ENCODE assay signal across 1 cellular context in the genomic region with DNA sequence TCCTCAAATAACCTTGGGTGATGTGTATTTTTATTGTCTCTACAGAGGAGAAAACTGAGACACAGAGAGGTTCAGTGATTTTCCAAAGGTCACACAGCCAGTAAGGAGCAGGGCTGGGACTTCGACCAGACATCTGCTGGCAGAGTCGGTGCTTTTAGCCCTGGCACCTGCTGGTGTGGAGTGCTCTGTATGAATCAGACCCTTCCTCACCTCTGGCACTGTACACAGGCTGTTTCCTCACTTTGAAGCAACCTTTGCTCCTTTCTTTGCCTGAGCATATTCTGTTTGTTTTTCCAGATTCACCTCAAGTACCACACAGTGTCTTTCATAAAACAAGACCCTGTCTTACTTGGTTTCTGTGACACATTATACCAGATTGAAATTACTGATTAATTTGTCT.
A peak's percentile ranks its signal among the peaks of the same experiment; 100 is the strongest.
TF ChIP-seq lines count a peak whose summit lies in the region.

No MANE protein-coding gene starts in this region.

TF ChIP-seq in HepG2, 621 proteins besides CTCF, POLR2A, EP300 and RAD21 (continued from another document and continues in another):
- TF ChIP-seq, protein P1, sequence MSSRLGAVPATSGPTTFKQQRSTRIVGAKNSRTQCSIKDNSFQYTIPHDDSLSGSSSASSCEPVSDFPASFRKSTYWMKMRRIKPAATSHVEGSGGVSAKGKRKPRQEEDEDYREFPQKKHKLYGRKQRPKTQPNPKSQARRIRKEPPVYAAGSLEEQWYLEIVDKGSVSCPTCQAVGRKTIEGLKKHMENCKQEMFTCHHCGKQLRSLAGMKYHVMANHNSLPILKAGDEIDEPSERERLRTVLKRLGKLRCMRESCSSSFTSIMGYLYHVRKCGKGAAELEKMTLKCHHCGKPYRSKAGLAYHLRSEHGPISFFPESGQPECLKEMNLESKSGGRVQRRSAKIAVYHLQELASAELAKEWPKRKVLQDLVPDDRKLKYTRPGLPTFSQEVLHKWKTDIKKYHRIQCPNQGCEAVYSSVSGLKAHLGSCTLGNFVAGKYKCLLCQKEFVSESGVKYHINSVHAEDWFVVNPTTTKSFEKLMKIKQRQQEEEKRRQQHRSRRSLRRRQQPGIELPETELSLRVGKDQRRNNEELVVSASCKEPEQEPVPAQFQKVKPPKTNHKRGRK (CRISPR knock-in tag; IDR thresholded peaks at IDR 0.05), result no peak
- no peak for TF ChIP-seq ZNF7 (CRISPR knock-in tag; IDR thresholded peaks at IDR 0.05)
- TF ChIP-seq ZNF510 (CRISPR knock-in tag; IDR thresholded peaks at IDR 0.05; ENCODE audit: low read depth), result no peak
- TF ChIP-seq ZFAT (CRISPR knock-in tag; conservative IDR thresholded peaks at IDR 0.05), result no peak
- no peak for TF ChIP-seq ZZZ3 (CRISPR knock-in tag; IDR thresholded peaks at IDR 0.05; ENCODE audit: borderline replicate concordance)
- TF ChIP-seq, protein P2, sequence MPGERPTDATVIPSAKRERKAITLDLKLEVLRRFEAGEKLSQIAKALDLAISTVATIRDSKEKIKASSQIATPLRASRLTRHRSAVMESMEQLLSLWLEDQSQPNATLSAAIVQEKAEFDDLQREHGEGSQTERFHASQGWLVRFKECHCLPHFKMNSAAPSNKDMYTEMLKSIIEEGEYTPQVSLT (CRISPR knock-in tag; IDR thresholded peaks at IDR 0.05; ENCODE audit: borderline replicate concordance, low read depth), result no peak
- peak; percentile 66 for TF ChIP-seq MED1 (CRISPR knock-in tag; IDR thresholded peaks at IDR 0.05)
- TF ChIP-seq, protein P3, sequence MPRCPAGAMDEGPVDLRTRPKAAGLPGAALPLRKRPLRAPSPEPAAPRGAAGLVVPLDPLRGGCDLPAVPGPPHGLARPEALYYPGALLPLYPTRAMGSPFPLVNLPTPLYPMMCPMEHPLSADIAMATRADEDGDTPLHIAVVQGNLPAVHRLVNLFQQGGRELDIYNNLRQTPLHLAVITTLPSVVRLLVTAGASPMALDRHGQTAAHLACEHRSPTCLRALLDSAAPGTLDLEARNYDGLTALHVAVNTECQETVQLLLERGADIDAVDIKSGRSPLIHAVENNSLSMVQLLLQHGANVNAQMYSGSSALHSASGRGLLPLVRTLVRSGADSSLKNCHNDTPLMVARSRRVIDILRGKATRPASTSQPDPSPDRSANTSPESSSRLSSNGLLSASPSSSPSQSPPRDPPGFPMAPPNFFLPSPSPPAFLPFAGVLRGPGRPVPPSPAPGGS (CRISPR knock-in tag; IDR thresholded peaks at IDR 0.05), result no peak
- TF ChIP-seq ZNF224 (CRISPR knock-in tag; IDR thresholded peaks at IDR 0.05), result no peak
- TF ChIP-seq NCOA1 (CRISPR knock-in tag; IDR thresholded peaks at IDR 0.05), result no peak
- TF ChIP-seq SRSF4 (IDR thresholded peaks at IDR 0.05; ENCODE audit: low read depth, low read length, poor library complexity, severe bottlenecking), result no peak
- TF ChIP-seq MAFK (conservative IDR thresholded peaks at IDR 0.05 in 1 of 2, IDR thresholded peaks at IDR 0.05 in 1 of 2; ENCODE audit: low read length in 2 of 2), result no peak
- TF ChIP-seq, protein P4, sequence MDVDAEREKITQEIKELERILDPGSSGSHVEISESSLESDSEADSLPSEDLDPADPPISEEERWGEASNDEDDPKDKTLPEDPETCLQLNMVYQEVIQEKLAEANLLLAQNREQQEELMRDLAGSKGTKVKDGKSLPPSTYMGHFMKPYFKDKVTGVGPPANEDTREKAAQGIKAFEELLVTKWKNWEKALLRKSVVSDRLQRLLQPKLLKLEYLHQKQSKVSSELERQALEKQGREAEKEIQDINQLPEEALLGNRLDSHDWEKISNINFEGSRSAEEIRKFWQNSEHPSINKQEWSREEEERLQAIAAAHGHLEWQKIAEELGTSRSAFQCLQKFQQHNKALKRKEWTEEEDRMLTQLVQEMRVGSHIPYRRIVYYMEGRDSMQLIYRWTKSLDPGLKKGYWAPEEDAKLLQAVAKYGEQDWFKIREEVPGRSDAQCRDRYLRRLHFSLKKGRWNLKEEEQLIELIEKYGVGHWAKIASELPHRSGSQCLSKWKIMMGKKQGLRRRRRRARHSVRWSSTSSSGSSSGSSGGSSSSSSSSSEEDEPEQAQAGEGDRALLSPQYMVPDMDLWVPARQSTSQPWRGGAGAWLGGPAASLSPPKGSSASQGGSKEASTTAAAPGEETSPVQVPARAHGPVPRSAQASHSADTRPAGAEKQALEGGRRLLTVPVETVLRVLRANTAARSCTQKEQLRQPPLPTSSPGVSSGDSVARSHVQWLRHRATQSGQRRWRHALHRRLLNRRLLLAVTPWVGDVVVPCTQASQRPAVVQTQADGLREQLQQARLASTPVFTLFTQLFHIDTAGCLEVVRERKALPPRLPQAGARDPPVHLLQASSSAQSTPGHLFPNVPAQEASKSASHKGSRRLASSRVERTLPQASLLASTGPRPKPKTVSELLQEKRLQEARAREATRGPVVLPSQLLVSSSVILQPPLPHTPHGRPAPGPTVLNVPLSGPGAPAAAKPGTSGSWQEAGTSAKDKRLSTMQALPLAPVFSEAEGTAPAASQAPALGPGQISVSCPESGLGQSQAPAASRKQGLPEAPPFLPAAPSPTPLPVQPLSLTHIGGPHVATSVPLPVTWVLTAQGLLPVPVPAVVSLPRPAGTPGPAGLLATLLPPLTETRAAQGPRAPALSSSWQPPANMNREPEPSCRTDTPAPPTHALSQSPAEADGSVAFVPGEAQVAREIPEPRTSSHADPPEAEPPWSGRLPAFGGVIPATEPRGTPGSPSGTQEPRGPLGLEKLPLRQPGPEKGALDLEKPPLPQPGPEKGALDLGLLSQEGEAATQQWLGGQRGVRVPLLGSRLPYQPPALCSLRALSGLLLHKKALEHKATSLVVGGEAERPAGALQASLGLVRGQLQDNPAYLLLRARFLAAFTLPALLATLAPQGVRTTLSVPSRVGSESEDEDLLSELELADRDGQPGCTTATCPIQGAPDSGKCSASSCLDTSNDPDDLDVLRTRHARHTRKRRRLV (CRISPR knock-in tag; IDR thresholded peaks at IDR 0.05), result no peak
- TF ChIP-seq, protein P5, sequence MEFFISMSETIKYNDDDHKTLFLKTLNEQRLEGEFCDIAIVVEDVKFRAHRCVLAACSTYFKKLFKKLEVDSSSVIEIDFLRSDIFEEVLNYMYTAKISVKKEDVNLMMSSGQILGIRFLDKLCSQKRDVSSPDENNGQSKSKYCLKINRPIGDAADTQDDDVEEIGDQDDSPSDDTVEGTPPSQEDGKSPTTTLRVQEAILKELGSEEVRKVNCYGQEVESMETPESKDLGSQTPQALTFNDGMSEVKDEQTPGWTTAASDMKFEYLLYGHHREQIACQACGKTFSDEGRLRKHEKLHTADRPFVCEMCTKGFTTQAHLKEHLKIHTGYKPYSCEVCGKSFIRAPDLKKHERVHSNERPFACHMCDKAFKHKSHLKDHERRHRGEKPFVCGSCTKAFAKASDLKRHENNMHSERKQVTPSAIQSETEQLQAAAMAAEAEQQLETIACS (CRISPR knock-in tag; IDR thresholded peaks at IDR 0.05), result no peak
- TF ChIP-seq ZNF33A (CRISPR knock-in tag; IDR thresholded peaks at IDR 0.05; ENCODE audit: borderline replicate concordance), result no peak
- TF ChIP-seq, protein P6, sequence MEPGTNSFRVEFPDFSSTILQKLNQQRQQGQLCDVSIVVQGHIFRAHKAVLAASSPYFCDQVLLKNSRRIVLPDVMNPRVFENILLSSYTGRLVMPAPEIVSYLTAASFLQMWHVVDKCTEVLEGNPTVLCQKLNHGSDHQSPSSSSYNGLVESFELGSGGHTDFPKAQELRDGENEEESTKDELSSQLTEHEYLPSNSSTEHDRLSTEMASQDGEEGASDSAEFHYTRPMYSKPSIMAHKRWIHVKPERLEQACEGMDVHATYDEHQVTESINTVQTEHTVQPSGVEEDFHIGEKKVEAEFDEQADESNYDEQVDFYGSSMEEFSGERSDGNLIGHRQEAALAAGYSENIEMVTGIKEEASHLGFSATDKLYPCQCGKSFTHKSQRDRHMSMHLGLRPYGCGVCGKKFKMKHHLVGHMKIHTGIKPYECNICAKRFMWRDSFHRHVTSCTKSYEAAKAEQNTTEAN (CRISPR knock-in tag; conservative IDR thresholded peaks at IDR 0.05), result no peak
- TF ChIP-seq ZNF547 (CRISPR knock-in tag; IDR thresholded peaks at IDR 0.05), result no peak
- TF ChIP-seq ZIK1 (CRISPR knock-in tag; IDR thresholded peaks at IDR 0.05; ENCODE audit: borderline replicate concordance, low read depth), result no peak
- TF ChIP-seq, protein P7, sequence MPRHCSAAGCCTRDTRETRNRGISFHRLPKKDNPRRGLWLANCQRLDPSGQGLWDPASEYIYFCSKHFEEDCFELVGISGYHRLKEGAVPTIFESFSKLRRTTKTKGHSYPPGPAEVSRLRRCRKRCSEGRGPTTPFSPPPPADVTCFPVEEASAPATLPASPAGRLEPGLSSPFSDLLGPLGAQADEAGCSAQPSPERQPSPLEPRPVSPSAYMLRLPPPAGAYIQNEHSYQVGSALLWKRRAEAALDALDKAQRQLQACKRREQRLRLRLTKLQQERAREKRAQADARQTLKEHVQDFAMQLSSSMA (CRISPR knock-in tag; IDR thresholded peaks at IDR 0.05), result no peak
- no peak for TF ChIP-seq KLF11 (CRISPR knock-in tag; IDR thresholded peaks at IDR 0.05)
- TF ChIP-seq, protein P8, sequence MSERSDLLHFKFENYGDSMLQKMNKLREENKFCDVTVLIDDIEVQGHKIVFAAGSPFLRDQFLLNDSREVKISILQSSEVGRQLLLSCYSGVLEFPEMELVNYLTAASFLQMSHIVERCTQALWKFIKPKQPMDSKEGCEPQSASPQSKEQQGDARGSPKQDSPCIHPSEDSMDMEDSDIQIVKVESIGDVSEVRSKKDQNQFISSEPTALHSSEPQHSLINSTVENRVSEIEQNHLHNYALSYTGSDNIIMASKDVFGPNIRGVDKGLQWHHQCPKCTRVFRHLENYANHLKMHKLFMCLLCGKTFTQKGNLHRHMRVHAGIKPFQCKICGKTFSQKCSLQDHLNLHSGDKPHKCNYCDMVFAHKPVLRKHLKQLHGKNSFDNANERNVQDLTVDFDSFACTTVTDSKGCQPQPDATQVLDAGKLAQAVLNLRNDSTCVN (CRISPR knock-in tag; IDR thresholded peaks at IDR 0.05; ENCODE audit: borderline replicate concordance), result 0 out of 2 replicates have a peak, but pooled peaks have one; percentile 54
- TF ChIP-seq SP2 (CRISPR knock-in tag; IDR thresholded peaks at IDR 0.05), result no peak
- TF ChIP-seq, protein P9, sequence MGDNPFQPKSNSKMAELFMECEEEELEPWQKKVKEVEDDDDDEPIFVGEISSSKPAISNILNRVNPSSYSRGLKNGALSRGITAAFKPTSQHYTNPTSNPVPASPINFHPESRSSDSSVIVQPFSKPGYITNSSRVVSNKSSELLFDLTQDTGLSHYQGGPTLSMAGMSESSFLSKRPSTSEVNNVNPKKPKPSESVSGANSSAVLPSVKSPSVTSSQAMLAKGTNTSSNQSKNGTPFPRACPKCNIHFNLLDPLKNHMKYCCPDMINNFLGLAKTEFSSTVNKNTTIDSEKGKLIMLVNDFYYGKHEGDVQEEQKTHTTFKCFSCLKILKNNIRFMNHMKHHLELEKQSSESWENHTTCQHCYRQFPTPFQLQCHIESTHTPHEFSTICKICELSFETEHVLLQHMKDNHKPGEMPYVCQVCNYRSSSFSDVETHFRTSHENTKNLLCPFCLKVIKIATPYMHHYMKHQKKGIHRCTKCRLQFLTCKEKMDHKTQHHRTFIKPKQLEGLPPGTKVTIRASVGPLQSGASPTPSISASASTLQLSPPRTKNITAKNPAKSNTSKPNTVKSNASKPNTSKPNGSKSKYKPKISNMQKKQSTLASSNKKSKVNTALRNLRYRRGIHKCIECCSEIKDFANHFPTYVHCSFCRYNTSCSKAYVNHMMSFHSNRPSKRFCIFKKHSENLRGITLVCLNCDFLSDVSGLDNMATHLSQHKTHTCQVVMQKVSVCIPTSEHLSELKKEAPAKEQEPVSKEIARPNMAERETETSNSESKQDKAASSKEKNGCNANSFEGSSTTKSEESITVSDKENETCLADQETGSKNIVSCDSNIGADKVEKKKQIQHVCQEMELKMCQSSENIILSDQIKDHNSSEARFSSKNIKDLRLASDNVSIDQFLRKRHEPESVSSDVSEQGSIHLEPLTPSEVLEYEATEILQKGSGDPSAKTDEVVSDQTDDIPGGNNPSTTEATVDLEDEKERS (CRISPR knock-in tag; IDR thresholded peaks at IDR 0.05), result 0 out of 2 replicates have a peak, but pooled peaks have one; percentile 82
- TF ChIP-seq, protein P10, sequence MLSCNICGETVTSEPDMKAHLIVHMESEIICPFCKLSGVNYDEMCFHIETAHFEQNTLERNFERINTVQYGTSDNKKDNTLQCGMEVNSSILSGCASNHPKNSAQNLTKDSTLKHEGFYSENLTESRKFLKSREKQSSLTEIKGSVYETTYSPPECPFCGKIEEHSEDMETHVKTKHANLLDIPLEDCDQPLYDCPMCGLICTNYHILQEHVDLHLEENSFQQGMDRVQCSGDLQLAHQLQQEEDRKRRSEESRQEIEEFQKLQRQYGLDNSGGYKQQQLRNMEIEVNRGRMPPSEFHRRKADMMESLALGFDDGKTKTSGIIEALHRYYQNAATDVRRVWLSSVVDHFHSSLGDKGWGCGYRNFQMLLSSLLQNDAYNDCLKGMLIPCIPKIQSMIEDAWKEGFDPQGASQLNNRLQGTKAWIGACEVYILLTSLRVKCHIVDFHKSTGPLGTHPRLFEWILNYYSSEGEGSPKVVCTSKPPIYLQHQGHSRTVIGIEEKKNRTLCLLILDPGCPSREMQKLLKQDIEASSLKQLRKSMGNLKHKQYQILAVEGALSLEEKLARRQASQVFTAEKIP (CRISPR knock-in tag; IDR thresholded peaks at IDR 0.05; ENCODE audit: borderline replicate concordance), result no peak
- peak; percentile 34; the same call in 1 of the 2 replicates for TF ChIP-seq FOXK1 (CRISPR knock-in tag; IDR thresholded peaks at IDR 0.05; ENCODE audit: borderline replicate concordance, low read depth)
- TF ChIP-seq REPIN1 (CRISPR knock-in tag; IDR thresholded peaks at IDR 0.05; ENCODE audit: borderline replicate concordance, low read depth), result no peak
- no peak for TF ChIP-seq NFKB2 (CRISPR knock-in tag; IDR thresholded peaks at IDR 0.05; ENCODE audit: borderline replicate concordance)
- peak; percentile 52 for TF ChIP-seq SKI (IDR thresholded peaks at IDR 0.05; ENCODE audit: partially characterized antibody)
- TF ChIP-seq NFYC (CRISPR knock-in tag; IDR thresholded peaks at IDR 0.05), result no peak
- TF ChIP-seq, protein P11, sequence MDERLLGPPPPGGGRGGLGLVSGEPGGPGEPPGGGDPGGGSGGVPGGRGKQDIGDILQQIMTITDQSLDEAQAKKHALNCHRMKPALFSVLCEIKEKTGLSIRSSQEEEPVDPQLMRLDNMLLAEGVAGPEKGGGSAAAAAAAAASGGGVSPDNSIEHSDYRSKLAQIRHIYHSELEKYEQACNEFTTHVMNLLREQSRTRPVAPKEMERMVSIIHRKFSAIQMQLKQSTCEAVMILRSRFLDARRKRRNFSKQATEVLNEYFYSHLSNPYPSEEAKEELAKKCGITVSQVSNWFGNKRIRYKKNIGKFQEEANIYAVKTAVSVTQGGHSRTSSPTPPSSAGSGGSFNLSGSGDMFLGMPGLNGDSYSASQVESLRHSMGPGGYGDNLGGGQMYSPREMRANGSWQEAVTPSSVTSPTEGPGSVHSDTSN (CRISPR knock-in tag; IDR thresholded peaks at IDR 0.05), result no peak
- TF ChIP-seq, protein P12, sequence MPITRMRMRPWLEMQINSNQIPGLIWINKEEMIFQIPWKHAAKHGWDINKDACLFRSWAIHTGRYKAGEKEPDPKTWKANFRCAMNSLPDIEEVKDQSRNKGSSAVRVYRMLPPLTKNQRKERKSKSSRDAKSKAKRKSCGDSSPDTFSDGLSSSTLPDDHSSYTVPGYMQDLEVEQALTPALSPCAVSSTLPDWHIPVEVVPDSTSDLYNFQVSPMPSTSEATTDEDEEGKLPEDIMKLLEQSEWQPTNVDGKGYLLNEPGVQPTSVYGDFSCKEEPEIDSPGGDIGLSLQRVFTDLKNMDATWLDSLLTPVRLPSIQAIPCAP (CRISPR knock-in tag; IDR thresholded peaks at IDR 0.05; ENCODE audit: low read depth), result no peak
